Comparison of ENCODE assay signal across 1 cellular context in genomic region chr1:95122151-95122697, GRCh38.
TF ChIP-seq lines count a peak whose summit lies in the region.

No MANE protein-coding gene starts in this region.

TF ChIP-seq in K562, 482 proteins besides CTCF, POLR2A, EP300 and RAD21 (continued from another document):
- TF ChIP-seq RBM17 (IDR thresholded peaks at IDR 0.05; ENCODE audit: borderline replicate concordance, low read depth, low read length) (no peak), MYNN (IDR thresholded peaks at IDR 0.05) (peak; percentile 98), MYNN (CRISPR knock-in tag; IDR thresholded peaks at IDR 0.05) (peak; percentile 84), ZNF586 (CRISPR knock-in tag; conservative IDR thresholded peaks at IDR 0.05) (no peak), KAT7 (CRISPR knock-in tag; IDR thresholded peaks at IDR 0.05; ENCODE audit: borderline replicate concordance) (no peak), ID3 (CRISPR knock-in tag; IDR thresholded peaks at IDR 0.05) (no peak), ID3 (tag; IDR thresholded peaks at IDR 0.05) (no peak), CBFA2T2 (conservative IDR thresholded peaks at IDR 0.05) (peak; percentile 34; the same call in 1 of the 2 replicates), FOXJ2 (tag; IDR thresholded peaks at IDR 0.05) (0 out of 2 replicates have a peak, but pooled peaks have one; percentile 62), NCOR1 (IDR thresholded peaks at IDR 0.05) (0 out of 2 replicates have a peak, but pooled peaks have one; percentile 44), SOX6 (IDR thresholded peaks at IDR 0.05) (peak; percentile 58; the same call in 1 of the 2 replicates), ZNF124 (CRISPR knock-in tag; IDR thresholded peaks at IDR 0.05) (no peak), NFE2L1 (tag; IDR thresholded peaks at IDR 0.05; ENCODE audit: borderline replicate concordance, low read depth) (no peak), CCNT2 (IDR thresholded peaks at IDR 0.05; ENCODE audit: borderline replicate concordance, extremely low read depth, insufficient read length, low read depth, low read length) (peak; percentile 36), ZZZ3 (IDR thresholded peaks at IDR 0.05) (no peak)
